Comparison of ENCODE assay signal across 18 cellular contexts in the genomic region with DNA sequence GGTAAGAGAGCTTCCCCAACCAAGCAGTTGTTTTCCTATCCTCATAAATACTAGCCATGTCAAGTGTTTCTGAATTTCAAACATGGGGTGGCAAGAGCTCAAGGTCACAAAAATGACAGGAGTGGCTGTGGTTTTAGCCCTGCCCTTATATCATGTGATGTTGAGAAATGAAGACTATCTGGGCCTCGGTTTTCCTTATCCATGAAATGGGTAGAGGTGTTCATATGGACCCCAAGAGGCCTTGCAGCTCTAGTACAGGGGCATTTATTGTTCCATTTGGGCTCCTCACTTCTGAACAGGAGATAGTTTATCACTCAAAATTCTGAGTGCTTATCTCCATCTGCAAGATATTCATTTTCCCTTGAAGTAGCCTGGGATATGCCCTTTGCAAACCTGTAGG. TPM values are rescaled to one million over a fixed set of nuclear protein-coding genes. Genes with fewer than 3 reads are reported as not detected.
"Had no signal": no experiment of that assay in that cellular context is flagged by ENCODE, and none has a peak within 500 bp of the region (broad histone marks: within the 10 kb centered on the region; RNA-seq: fewer than 3 reads in every experiment).

No MANE protein-coding gene starts in this region.

- H3K36me3 Mint-ChIP-seq: natural killer cell had no signal

- H3K27me3 Mint-ChIP-seq: memory B cell had no signal

- H3K9me3 Mint-ChIP-seq: dendritic cell treated with granulocyte-macrophage colony-stimulating factor and Interleukin-4, amounts not matched to agents 40 ng/mL and 50 ng/mL, for 4 days; memory B cell; mesothelial cell of epicardium; natural killer cell; neural crest cell; stimulated activated effector memory CD8-positive, alpha-beta T cell treated with anti-CD3 and anti-CD28 coated beads, Interleukin-12 subunit alpha, Interleukin-12 subunit beta, amount 100 ng/mL, for 72 hours had no signal

- DNase-seq: left lung; lower lobe of right lung; natural killer cell; ovary; stimulated activated CD4-positive, alpha-beta T cell treated with anti-CD3 and anti-CD28 coated beads, Interleukin-4, amount 100 ng/mL, for 1 hour; stimulated activated CD8-positive, alpha-beta memory T cell treated with anti-CD3 and anti-CD28 coated beads, Interleukin-4, amount 100 ng/mL, for 48 hours; stimulated activated naive CD8-positive, alpha-beta T cell treated with anti-CD3 and anti-CD28 coated beads, Interleukin-15, Interleukin-2, amounts not matched to agents 100 U/mL and 50 U/mL, for 24 hours had no signal

- H3K27ac Mint-ChIP-seq: dendritic cell treated with granulocyte-macrophage colony-stimulating factor and Interleukin-4, amounts not matched to agents 40 ng/mL and 50 ng/mL, for 4 days; memory B cell; mesothelial cell of epicardium; natural killer cell; stimulated activated effector memory CD8-positive, alpha-beta T cell treated with anti-CD3 and anti-CD28 coated beads, Interleukin-12 subunit alpha, Interleukin-12 subunit beta, amount 100 ng/mL, for 72 hours had no signal

- H3K36me3 ChIP-seq: ovary had no signal

- H3K4me3 ChIP-seq: left lung, lower lobe of right lung, ovary, right atrium auricular region, suprapubic skin, tibial nerve had no signal

- H3K4me1 Mint-ChIP-seq: memory B cell; natural killer cell; stimulated activated effector memory CD8-positive, alpha-beta T cell treated with anti-CD3 and anti-CD28 coated beads, Interleukin-12 subunit alpha, Interleukin-12 subunit beta, amount 100 ng/mL, for 72 hours had no signal

- H3K27ac ChIP-seq: left lung, ovary, right atrium auricular region, suprapubic skin, tibial nerve had no signal

- FAIRE-seq: colon, frontal cortex, keratinocyte had no signal

- H3K4me3 Mint-ChIP-seq: dendritic cell treated with granulocyte-macrophage colony-stimulating factor and Interleukin-4, amounts not matched to agents 40 ng/mL and 50 ng/mL, for 4 days; memory B cell; mesothelial cell of epicardium; natural killer cell; neural crest cell; stimulated activated effector memory CD8-positive, alpha-beta T cell treated with anti-CD3 and anti-CD28 coated beads, Interleukin-12 subunit alpha, Interleukin-12 subunit beta, amount 100 ng/mL, for 72 hours had no signal

- ATAC-seq: lower lobe of right lung; natural killer cell; stimulated activated effector memory CD8-positive, alpha-beta T cell treated with anti-CD3 and anti-CD28 coated beads, Interleukin-12 subunit alpha, Interleukin-12 subunit beta, amount 100 ng/mL, for 72 hours; stimulated activated naive CD8-positive, alpha-beta T cell treated with anti-CD3 and anti-CD28 coated beads, Interleukin-15, Interleukin-2, amounts not matched to agents 100 U/mL and 50 U/mL, for 24 hours had no signal

- H3K9me3 ChIP-seq: left lung, lower lobe of right lung, ovary, right atrium auricular region, suprapubic skin, tibial nerve had no signal

- H3K27me3 ChIP-seq: left lung, ovary, right atrium auricular region, suprapubic skin, tibial nerve had no signal

RNA-seq across cellular contexts. Expression of gene LMCD1, which starts 35.8 kb away (rescaled TPM):
- total RNA-seq: natural killer cell had no signal
